16 cellular contexts compared by ENCODE assay signal in the genomic region with DNA sequence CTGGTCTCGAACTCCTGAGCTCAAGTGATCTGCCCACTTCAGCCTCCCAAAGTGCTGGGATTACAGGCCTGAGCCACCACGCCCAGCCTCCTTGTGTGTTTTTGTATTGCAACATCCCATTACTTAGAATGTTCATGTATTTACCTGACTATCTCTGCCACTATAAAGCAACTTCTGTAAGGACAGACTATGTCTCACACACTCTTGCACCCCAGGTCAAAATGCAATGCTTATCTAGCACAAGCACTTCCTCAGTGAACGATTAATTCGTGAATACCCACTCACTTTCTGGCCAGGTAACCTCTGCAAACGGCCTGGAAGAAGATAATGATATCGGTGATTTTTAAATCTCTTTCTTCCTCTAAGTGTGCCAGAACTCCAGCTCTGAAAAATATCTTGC.
DNase-seq lines count a peak whose midpoint lies in the region; FAIRE-seq and TF ChIP-seq lines count a peak whose summit lies in the region.
"Had no signal": no experiment of that assay in that cellular context is flagged by ENCODE, and none has a peak within 500 bp of the region (broad histone marks: within the 10 kb centered on the region; RNA-seq: fewer than 3 reads in every experiment).

No MANE protein-coding gene starts in this region.

- H3K9me3 ChIP-seq in small intestine (ENCODE audit: control insufficient read depth, low read depth), result no peaks in the 10 kb centered on the region
- no peaks in the 10 kb centered on the region for H3K9me3 ChIP-seq in breast epithelium
- H3K9me3 ChIP-seq in CD4-positive, alpha-beta memory T cell (ENCODE audit: control insufficient read depth in 1 of 2, low read length in 2 of 2), result no peaks in the 10 kb centered on the region
- H3K9me3 ChIP-seq: BLaER1 treated with 17β-estradiol and CSF1 and Interleukin-3, amounts not matched to agents 10 nM and 100 nM had no signal

- TF ChIP-seq CTCF in endothelial cell (IDR thresholded peaks at IDR 0.05; ENCODE audit: unreplicated experiment), result no peak
- TF ChIP-seq CTCF in breast epithelium (IDR thresholded peaks at IDR 0.05), result no peak

- H3K4me3 Mint-ChIP-seq in endothelial cell (ENCODE audit: unreplicated experiment), result peak overlapping the region; percentile 63
- H3K4me3 Mint-ChIP-seq in CD4-positive, alpha-beta memory T cell, result no peak overlapping the region
- H3K4me3 Mint-ChIP-seq: B cell; CD8-positive, alpha-beta memory T cell; H9 had no signal

- no peaks in the 10 kb centered on the region for H3K4me1 ChIP-seq in small intestine (ENCODE audit: control insufficient read depth in 2 of 2, insufficient read depth in 1 of 2, low read depth in 1 of 2, low read length in 1 of 2)
- H3K4me1 ChIP-seq in breast epithelium, result no peaks in the 10 kb centered on the region
- H3K4me1 ChIP-seq in CD4-positive, alpha-beta memory T cell (ENCODE audit: insufficient read depth, low read length), result no peaks in the 10 kb centered on the region
- H3K4me1 ChIP-seq: BLaER1 treated with 17β-estradiol and CSF1 and Interleukin-3, amounts not matched to agents 10 nM and 100 nM had no signal

- intact Hi-C loops in breast epithelium (cut with DNase I; ENCODE audit: low total_unique reads), result no loop called here
- intact Hi-C loops in CD4-positive, alpha-beta memory T cell (cut with micrococcal nuclease), result no loop called here

- POLR2A ChIA-PET in CD4-positive, alpha-beta memory T cell (lab: Charles Lee; ENCODE audit: partially characterized antibody), result no interaction called here

- 20 to 70% (median 45%) methylated on average over 6 of the region's 6 CpGs for WGBS in small intestine, 3 donors

- DNase-seq in HuH-7 (ENCODE audit: low spot score) (peak; percentile 20), endothelial cell (ENCODE audit: low spot score) (no peak), small intestine (peak; percentile 81), putamen (ENCODE audit: low spot score) (no peak), breast epithelium (ENCODE audit: low spot score in 2 of 2) (no peak)
- no peak for DNase-seq in CD4-positive, alpha-beta memory T cell
- DNase-seq: CD8-positive, alpha-beta memory T cell; COR-L47; H9 had no signal

- no peaks in the 10 kb centered on the region for H3K27me3 ChIP-seq in small intestine (ENCODE audit: control insufficient read depth in 2 of 2, insufficient read depth in 2 of 2, low read length in 2 of 2)
- no peaks in the 10 kb centered on the region for H3K27me3 ChIP-seq in breast epithelium
- H3K27me3 ChIP-seq in CD4-positive, alpha-beta memory T cell (ENCODE audit: insufficient read depth, low read length), result no peaks in the 10 kb centered on the region
- H3K27me3 ChIP-seq: BLaER1 treated with 17β-estradiol and CSF1 and Interleukin-3, amounts not matched to agents 10 nM and 100 nM had no signal

- H3K4me3 ChIP-seq in small intestine (ENCODE audit: low read depth in 1 of 2, low read length in 2 of 2), result no peak overlapping the region
- H3K4me3 ChIP-seq in breast epithelium, result no peak overlapping the region
- H3K4me3 ChIP-seq in CD4-positive, alpha-beta memory T cell (ENCODE audit: low read length in 2 of 2), result no peak overlapping the region
- H3K4me3 ChIP-seq: BLaER1 treated with 17β-estradiol and CSF1 and Interleukin-3, amounts not matched to agents 10 nM and 100 nM had no signal

- H3K4me1 Mint-ChIP-seq in endothelial cell (ENCODE audit: unreplicated experiment), result no peaks in the 10 kb centered on the region
- no peaks in the 10 kb centered on the region for H3K4me1 Mint-ChIP-seq in CD4-positive, alpha-beta memory T cell
- H3K4me1 Mint-ChIP-seq: B cell; CD8-positive, alpha-beta memory T cell; H9 had no signal

- no peak overlapping the region for H3K27ac ChIP-seq in small intestine (ENCODE audit: low read depth in 1 of 2, low read length in 1 of 2)
- no peak overlapping the region for H3K27ac ChIP-seq in breast epithelium
- no peak overlapping the region for H3K27ac ChIP-seq in CD4-positive, alpha-beta memory T cell (ENCODE audit: low read depth, low read length)
- H3K27ac ChIP-seq: BLaER1 treated with 17β-estradiol and CSF1 and Interleukin-3, amounts not matched to agents 10 nM and 100 nM had no signal

- no peak overlapping the region for H3K27ac Mint-ChIP-seq in endothelial cell (ENCODE audit: unreplicated experiment)
- no peak overlapping the region for H3K27ac Mint-ChIP-seq in CD4-positive, alpha-beta memory T cell
- H3K27ac Mint-ChIP-seq: B cell had no signal

- TF ChIP-seq POLR2A in breast epithelium (IDR thresholded peaks at IDR 0.05), result no peak

- H3K9me3 Mint-ChIP-seq in endothelial cell (ENCODE audit: unreplicated experiment), result no peaks in the 10 kb centered on the region
- H3K9me3 Mint-ChIP-seq in CD4-positive, alpha-beta memory T cell, result no peaks in the 10 kb centered on the region
- H3K9me3 Mint-ChIP-seq: CD8-positive, alpha-beta memory T cell; H9 had no signal

- no peak for FAIRE-seq in small intestine (lab: Jason Lieb, UNC)
- FAIRE-seq: D721Med, G401.6, GM12891, GM19239, H1 had no signal

- H3K36me3 ChIP-seq in small intestine (ENCODE audit: control insufficient read depth in 2 of 2, insufficient read depth in 2 of 2, low read length in 2 of 2) (no peaks in the 10 kb centered on the region), breast epithelium (no peaks in the 10 kb centered on the region)
- no peaks in the 10 kb centered on the region for H3K36me3 ChIP-seq in CD4-positive, alpha-beta memory T cell (ENCODE audit: insufficient read depth, low read length)

- peaks cover 68% of the 10 kb centered on the region for H3K36me3 Mint-ChIP-seq in endothelial cell (ENCODE audit: low read depth, unreplicated experiment)
- peaks cover 0 to 13% of the 10 kb centered on the region in 2 donors for H3K36me3 Mint-ChIP-seq in CD4-positive, alpha-beta memory T cell

- H3K27me3 Mint-ChIP-seq in endothelial cell (ENCODE audit: unreplicated experiment), result peaks cover 7% of the 10 kb centered on the region
- H3K27me3 Mint-ChIP-seq in CD4-positive, alpha-beta memory T cell, result no peaks in the 10 kb centered on the region
- H3K27me3 Mint-ChIP-seq: B cell had no signal

- CTCF ChIA-PET in CD4-positive, alpha-beta memory T cell (lab: Charles Lee; ENCODE audit: partially characterized antibody), result interaction anchor here (1.7 kb wide), 1 partner anchor 10 kb away, joined by 3 read pairs; no protein-coding TSS in a partner anchor

Comparison
In these comparisons a context has a peak if more than half of its experiments do, and no peak if none do; other contexts are left out.
1. DNase-seq: peak in HuH-7 (single experiment) and small intestine (single experiment); none in endothelial cell (single experiment), putamen (single experiment), breast epithelium (0 of 2) and CD4-positive, alpha-beta memory T cell (0 of 5).